In genomic region chr22:38069372-38070249, GRCh38 we compare ENCODE assay signal across 8 cellular contexts. TPM values are rescaled to one million over a fixed set of nuclear protein-coding genes. Genes with fewer than 3 reads are reported as not detected.
DNase-seq lines count a peak whose midpoint lies in the region; FAIRE-seq and TF ChIP-seq lines count a peak whose summit lies in the region.

No MANE protein-coding gene starts in this region.

- DNase-seq in A673 (ENCODE audit: low spot score) (no peak), NAMALWA (ENCODE audit: low spot score) (peak; percentile 76), cerebellum (ENCODE audit: low spot score) (peak; percentile 91), midbrain (lab: John Stamatoyannopoulos, UW) (peak; percentile 70), GM19239 (ENCODE audit: insufficient read length, low spot score) (no peak), kidney tubule cell (ENCODE audit: low spot score) (no peak), COR-L47 (lab: John Stamatoyannopoulos, UW) (no peak)
- DNase-seq in stimulated activated CD4-positive, alpha-beta T cell treated with anti-CD3 and anti-CD28 coated beads, Interleukin-2, amount 100 ng/mL, for 24 hours: no peak

- H3K4me1 ChIP-seq in A673 (ENCODE audit: insufficient read depth, low read length, poor library complexity, severe bottlenecking): no peaks in the 10 kb centered on the region

- no peak for FAIRE-seq in GM19239 (lab: Jason Lieb, UNC)

- CTCF ChIA-PET in A673 (lab: Charles Lee): no interaction called here

- H3K9me3 ChIP-seq in A673 (ENCODE audit: low read depth, low read length, poor library complexity, severe bottlenecking): no peaks in the 10 kb centered on the region

- H3K4me3 ChIP-seq in A673 (ENCODE audit: low read depth, low read length, poor library complexity, severe bottlenecking): no peak overlapping the region

- no peak overlapping the region for H3K27ac ChIP-seq in A673 (ENCODE audit: low read depth, low read length, poor library complexity, severe bottlenecking)

- POLR2A ChIA-PET in A673 (lab: Charles Lee; ENCODE audit: low non-redundant PET): no interaction called here

- BruUV-seq in A673 (replicated peaks; lab: Mats Ljungman, UMichigan): no TSS peak

- intact Hi-C loops in A673 (cut with micrococcal nuclease; ENCODE audit: unreplicated experiment): no loop called here

- H3K27me3 ChIP-seq in A673 (replicated peaks; ENCODE audit: insufficient read depth, low read depth, low read length, poor library complexity): no peaks in the 10 kb centered on the region

- peak; percentile 58 for TF ChIP-seq CTCF in A673 (conservative IDR thresholded peaks at IDR 0.05; ENCODE audit: low read depth, low read length)

- no peaks in the 10 kb centered on the region for H3K36me3 ChIP-seq in A673 (ENCODE audit: insufficient read depth, low read length, poor library complexity, severe bottlenecking)

RNA-seq across cellular contexts. Expression of gene PICK1, which starts 12.4 kb away (rescaled TPM):
- 24.8 and 26.6 TPM in 2 replicates for total RNA-seq in A673 (2021)
- 22.2 TPM for total RNA-seq in cerebellum

RNA-seq across cellular contexts. Expression of gene SLC16A8, which starts 14.4 kb away (rescaled TPM):
- total RNA-seq in A673 (2021) (not detected in 2 replicates), cerebellum (1.1 TPM)

RNA-seq across cellular contexts. Expression of gene BAIAP2L2, which starts 40.9 kb away (rescaled TPM):
- 1.6 and 2.5 TPM in 2 replicates for total RNA-seq in A673 (2021)
- total RNA-seq in cerebellum: not detected

Comparison
In these comparisons a context has a peak if more than half of its experiments do, and no peak if none do; other contexts are left out.
1. DNase-seq: peak in NAMALWA (single experiment), cerebellum (single experiment) and midbrain (single experiment); none in A673 (single experiment), GM19239 (single experiment), kidney tubule cell (single experiment), COR-L47 (single experiment) and stimulated activated CD4-positive, alpha-beta T cell treated with anti-CD3 and anti-CD28 coated beads, Interleukin-2, amount 100 ng/mL, for 24 hours (0 of 2).